In the genomic region with DNA sequence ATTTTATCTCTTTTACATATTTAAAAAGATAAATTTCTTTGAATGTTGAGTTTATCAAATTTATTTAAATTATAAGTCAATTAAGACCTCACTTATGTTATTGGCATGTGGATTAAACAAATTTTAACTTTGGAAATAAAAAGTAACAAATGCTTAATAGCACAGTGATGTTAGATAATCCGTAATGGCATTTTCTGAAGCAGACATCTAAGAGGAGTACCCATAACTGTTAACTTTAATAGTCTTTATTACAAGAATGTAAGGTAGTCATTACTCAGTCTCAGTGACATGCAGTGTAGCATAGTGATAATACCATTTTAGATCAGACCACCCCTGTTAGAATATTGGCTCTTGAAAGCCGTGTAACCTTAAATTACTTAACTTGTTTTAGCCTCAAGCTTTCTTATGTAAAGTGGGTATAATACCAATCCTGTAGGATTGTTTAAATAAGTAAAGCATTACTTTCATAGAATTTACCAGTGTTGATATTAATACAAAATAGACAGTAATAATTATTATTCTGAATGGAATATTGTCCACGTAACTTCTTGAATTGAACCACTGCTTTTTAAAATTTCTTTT, we compare ENCODE assay signal across 20 cellular contexts. TPM values are rescaled to one million over a fixed set of nuclear protein-coding genes. Genes with fewer than 3 reads are reported as not detected.
DNase-seq lines count a peak whose midpoint lies in the region; ATAC-seq, FAIRE-seq and TF ChIP-seq lines count a peak whose summit lies in the region.
"Had no signal": no experiment of that assay in that cellular context is flagged by ENCODE, and none has a peak within 500 bp of the region (broad histone marks: within the 10 kb centered on the region; RNA-seq: fewer than 3 reads in every experiment).

No MANE protein-coding gene starts in this region.

- TF ChIP-seq CTCF in BE2C (IDR thresholded peaks at IDR 0.05; ENCODE audit: low read depth, low read length) (no peak), dorsolateral prefrontal cortex (IDR thresholded peaks at IDR 0.05 in 54 of 56, conservative IDR thresholded peaks at IDR 0.05 in 2 of 56; ENCODE audit: low read depth in 1 of 56, partially characterized antibody in 56 of 56) (no peak), pancreas (IDR thresholded peaks at IDR 0.05) (no peak), psoas muscle (IDR thresholded peaks at IDR 0.05) (no peak), upper lobe of left lung (IDR thresholded peaks at IDR 0.05) (no peak)

- WGBS in pancreas, 2 donors: 76 to 80% methylated on average over 3 of the region's 3 CpGs
- 87 to 90% (median 88%) methylated on average over 3 of the region's 3 CpGs for WGBS in psoas muscle, 3 donors
- WGBS in upper lobe of left lung, 2 donors: 85 to 89% methylated on average over 3 of the region's 3 CpGs

- ATAC-seq in pancreas (no peak), psoas muscle (no peak), upper lobe of left lung (ENCODE audit: low FRiP score in 2 of 2) (no peak)
- ATAC-seq: K562 had no signal

- TF ChIP-seq POLR2A in upper lobe of left lung (IDR thresholded peaks at IDR 0.05): no peak

- H3K4me3 ChIP-seq in BE2C (ENCODE audit: low read depth, low read length) (peak overlapping the region; percentile 86), dorsolateral prefrontal cortex (peak overlapping the region; percentile 5 to 93 (median 76)), pancreas (no peak overlapping the region), psoas muscle (no peak overlapping the region), upper lobe of left lung (no peak overlapping the region)
- H3K4me3 ChIP-seq: K562 had no signal

- intact Hi-C loops in dorsolateral prefrontal cortex (cut with DNase I): loop anchor here (2.0 to 5.0 kb wide), 3 partner anchors 47 to 228 kb away; no protein-coding TSS in a partner anchor
- intact Hi-C loops in pancreas (cut with DNase I): no loop called here
- intact Hi-C loops in psoas muscle (cut with DNase I): loop anchor here (2.0 to 5.0 kb wide), 3 partner anchors 228 to 398 kb away; no protein-coding TSS in a partner anchor

- peaks cover 9% of the 10 kb centered on the region for H3K36me3 ChIP-seq in BE2C
- no peaks in the 10 kb centered on the region for H3K36me3 ChIP-seq in pancreas
- no peaks in the 10 kb centered on the region for H3K36me3 ChIP-seq in psoas muscle (ENCODE audit: insufficient read depth in 1 of 2, low read depth in 1 of 2)
- H3K36me3 ChIP-seq in upper lobe of left lung: no peaks in the 10 kb centered on the region

- no peak for TF ChIP-seq EP300 in upper lobe of left lung (IDR thresholded peaks at IDR 0.05)

- peak; percentile 34 for FAIRE-seq in pancreas (lab: Jason Lieb, UNC)
- FAIRE-seq: K562 had no signal

- DNase-seq in BE2C (no peak), NCI-H82 treated with DMSO at 0.1 percent for 48 hours (lab: John Stamatoyannopoulos, UW; ENCODE audit: unreplicated experiment) (peak; percentile 1), dorsolateral prefrontal cortex (no peak), pancreas (no peak), NCI-H2227 (lab: John Stamatoyannopoulos, UW; ENCODE audit: unreplicated experiment) (no peak), psoas muscle (no peak), upper lobe of left lung (no peak), T-helper 1 cell (no peak)
- DNase-seq: 8988T; ACHN; Calu3; DND-41; NCI-H187; NCI-H2171; NK-92 treated with Interleukin-12 subunit alpha and Interleukin-12 subunit beta, amount 100 ng/mL, for 24 hours; PC-3 had no signal

- H3K27me3 ChIP-seq in BE2C (no peaks in the 10 kb centered on the region), dorsolateral prefrontal cortex (no peaks in the 10 kb centered on the region), pancreas (no peaks in the 10 kb centered on the region), psoas muscle (ENCODE audit: insufficient read depth in 3 of 3, low read length in 2 of 3) (peaks cover 0 to 28% (median 2%) of the 10 kb centered on the region in 3 donors), upper lobe of left lung (peaks cover 0 to 14% (median 5%) of the 10 kb centered on the region in 4 donors)

- H3K27ac ChIP-seq in dorsolateral prefrontal cortex (peak overlapping the region in 56 of 59 donors; percentile 2 to 98 (median 69)), pancreas (peak overlapping the region in 1 of 4 donors; percentile 26), psoas muscle (no peak overlapping the region), upper lobe of left lung (no peak overlapping the region)

- no peaks in the 10 kb centered on the region for H3K4me1 ChIP-seq in BE2C
- H3K4me1 ChIP-seq in pancreas: peaks cover 0 to 11% (median 11%) of the 10 kb centered on the region in 3 donors
- H3K4me1 ChIP-seq in psoas muscle: no peaks in the 10 kb centered on the region
- H3K4me1 ChIP-seq in upper lobe of left lung: peaks cover 4 to 14% (median 10%) of the 10 kb centered on the region in 4 donors

- H3K9me3 ChIP-seq in BE2C (no peaks in the 10 kb centered on the region), pancreas (no peaks in the 10 kb centered on the region), psoas muscle (no peaks in the 10 kb centered on the region), upper lobe of left lung (no peaks in the 10 kb centered on the region)

RNA-seq across cellular contexts. Expression of a gene that starts 4.3 kb away (rescaled TPM):
- polyA plus RNA-seq in BE2C (2012; ENCODE audit: insufficient read depth, insufficient read length, low read depth): 90.0 TPM
- total RNA-seq in dorsolateral prefrontal cortex (100 to 1,000 TPM in 119 of 120 experiments, 10 to 100 TPM in 1; 87.4 to 225 (median 166) TPM), pancreas (10 to 100 TPM in 1 of 6 donors, 1 to 10 TPM in 5; 3.8 to 12.8 (median 6.4) TPM), psoas muscle (under 1 TPM in 2 of 4 donors, not detected in 2; 0.08 to 0.32 TPM), upper lobe of left lung (under 1 TPM in 2 of 6 donors, not detected in 4; 0.06 to 0.30 TPM)
- polyA plus RNA-seq in pancreas (1 to 10 TPM; 1.9 to 4.7 TPM), psoas muscle (under 1 TPM; 0.04 to 0.18 (median 0.10) TPM)
- total RNA-seq: Calu3, HT-29, K562, M059J, PC-3 had no signal
- polyA plus RNA-seq: BJ, K562 had no signal

Comparison
In these comparisons a context has a peak if more than half of its experiments do, and no peak if none do; other contexts are left out.
1. H3K4me3 ChIP-seq: peak in BE2C (single experiment) and dorsolateral prefrontal cortex (59 of 59); none in pancreas (0 of 4), psoas muscle (single experiment) and upper lobe of left lung (0 of 4).
2. H3K27ac ChIP-seq: peak in dorsolateral prefrontal cortex (56 of 59); none in psoas muscle (single experiment) and upper lobe of left lung (0 of 4).
3. RNA of a gene that starts 4.3 kb away (total RNA-seq): 87.4 to 225 TPM in dorsolateral prefrontal cortex; 3.8 to 12.8 TPM in pancreas, 0.08 to 0.32 TPM in psoas muscle and 0.06 to 0.30 TPM in upper lobe of left lung; every median in the first group is over 4 times any median in the second.
4. intact Hi-C loops: an anchor here in dorsolateral prefrontal cortex (2.0 to 5.0 kb wide) and psoas muscle (2.0 to 5.0 kb wide); none called in pancreas.